In the genomic region with DNA sequence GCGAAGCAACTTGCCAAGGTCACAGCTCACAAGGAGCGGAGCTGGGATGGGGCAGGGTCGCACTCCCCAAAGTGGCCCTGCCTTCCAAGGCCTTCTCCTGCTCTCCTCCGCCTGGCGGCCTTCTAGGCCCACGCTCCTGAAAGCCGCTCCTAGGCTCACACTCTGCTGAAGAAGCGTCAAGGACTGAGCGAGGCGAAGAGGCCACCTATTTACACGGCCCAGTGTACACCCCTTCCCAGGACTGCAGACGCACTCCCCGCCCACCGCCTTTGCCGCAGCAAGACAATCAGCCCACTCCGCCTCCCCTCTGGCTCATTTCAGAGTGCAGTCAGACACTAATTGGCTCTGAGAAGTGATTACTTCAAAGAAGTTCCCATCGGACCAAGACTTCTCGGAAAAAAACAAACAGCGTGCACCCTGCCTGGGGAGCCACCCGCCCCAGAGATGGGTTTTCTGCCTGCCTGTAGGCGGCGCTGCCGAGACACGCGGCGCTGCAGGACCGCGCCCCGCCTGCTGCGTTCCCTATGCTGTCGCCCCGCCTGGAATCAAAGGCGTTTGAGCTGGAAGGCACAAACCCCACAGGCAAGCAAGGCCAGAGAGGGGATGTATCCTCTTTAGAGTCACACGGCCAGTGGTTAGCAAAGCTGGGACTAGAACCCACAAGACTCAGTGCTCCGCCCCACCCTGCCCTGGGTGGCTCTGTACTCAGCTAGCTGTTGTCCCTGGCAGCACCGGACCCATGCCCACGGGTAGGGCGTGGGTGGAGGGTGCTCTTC, we compare ENCODE assay signal across 11 cellular contexts.
DNase-seq lines count a peak whose midpoint lies in the region; TF ChIP-seq lines count a peak whose summit lies in the region.
"Had no signal": no experiment of that assay in that cellular context is flagged by ENCODE, and none has a peak within 500 bp of the region (broad histone marks: within the 10 kb centered on the region; RNA-seq: fewer than 3 reads in every experiment).

No MANE protein-coding gene starts in this region.

- H3K9me3 ChIP-seq in A673 (ENCODE audit: low read depth, low read length, poor library complexity, severe bottlenecking), result no peaks in the 10 kb centered on the region

- TF ChIP-seq CTCF in A673 (conservative IDR thresholded peaks at IDR 0.05; ENCODE audit: low read depth, low read length) (peak; percentile 73), GM12875 (IDR thresholded peaks at IDR 0.05; ENCODE audit: borderline replicate concordance, insufficient read depth, low read depth, low read length) (peak; percentile 68), kidney epithelial cell (IDR thresholded peaks at IDR 0.05; ENCODE audit: insufficient read depth, low read length, poor library complexity, severe bottlenecking) (peak; percentile 62)

- POLR2A ChIA-PET in A673 (lab: Charles Lee; ENCODE audit: low non-redundant PET), result no interaction called here

- DNase-seq in A673 (ENCODE audit: low spot score) (peak; percentile 56), astrocyte of the hippocampus (ENCODE audit: low read depth, low spot score) (peak; percentile 69), kidney epithelial cell (ENCODE audit: low read depth) (no peak), KBM-7 (no peak), GDM1 (lab: John Stamatoyannopoulos, UW) (no peak), NCI-H524 treated with DMSO at 0.1 percent for 48 hours (lab: John Stamatoyannopoulos, UW) (no peak)
- no peak for DNase-seq in stimulated activated naive CD4-positive, alpha-beta T cell treated with Interleukin-2 at 50 U/mL for 16 hours (lab: John Stamatoyannopoulos, UW)
- DNase-seq: activated CD8-positive, alpha-beta memory T cell treated with anti-CD3 and anti-CD28 coated beads, Interleukin-2, amount 50 U/mL, for 4 hours; NCI-H1048 had no signal

- H3K27me3 ChIP-seq in A673 (replicated peaks; ENCODE audit: insufficient read depth, low read depth, low read length, poor library complexity) (peaks cover 28% of the 10 kb centered on the region), kidney epithelial cell (ENCODE audit: control insufficient read depth, insufficient read depth, low read length) (no peaks in the 10 kb centered on the region)

- intact Hi-C loops in A673 (cut with micrococcal nuclease; ENCODE audit: unreplicated experiment), result no loop called here

- H3K4me1 ChIP-seq in A673 (ENCODE audit: insufficient read depth, low read length, poor library complexity, severe bottlenecking), result no peaks in the 10 kb centered on the region

- H3K27ac ChIP-seq in A673 (ENCODE audit: low read depth, low read length, poor library complexity, severe bottlenecking), result no peak overlapping the region
- H3K27ac ChIP-seq: SK-N-MC had no signal

- CTCF ChIA-PET in A673 (lab: Charles Lee), result interaction anchor here (0.6 kb wide), 2 partner anchors 17 to 284 kb away, joined by 3 to 4 read pairs; no protein-coding TSS in a partner anchor

- BruUV-seq in A673 (replicated peaks; lab: Mats Ljungman, UMichigan), result no TSS peak

- H3K4me3 ChIP-seq in A673 (ENCODE audit: low read depth, low read length, poor library complexity, severe bottlenecking), result no peak overlapping the region
- no peak overlapping the region for H3K4me3 ChIP-seq in GM12875 (ENCODE audit: low read depth, low read length)
- no peak overlapping the region for H3K4me3 ChIP-seq in kidney epithelial cell (ENCODE audit: low read depth, low read length)
- H3K4me3 ChIP-seq: SK-N-MC had no signal

- H3K36me3 ChIP-seq in A673 (ENCODE audit: insufficient read depth, low read length, poor library complexity, severe bottlenecking), result no peaks in the 10 kb centered on the region
- no peaks in the 10 kb centered on the region for H3K36me3 ChIP-seq in kidney epithelial cell (ENCODE audit: control insufficient read depth, insufficient read depth, low read length)

- in situ Hi-C loops in KBM-7 (cut with MboI; ENCODE audit: low pct_unique_long_range_greater_than_20kb, low sequenced_read_pairs), result no loop called here

Comparison
In these comparisons a context has a peak if more than half of its experiments do, and no peak if none do; other contexts are left out.
1. DNase-seq: peak in A673 (single experiment) and astrocyte of the hippocampus (single experiment); none in kidney epithelial cell (single experiment), KBM-7 (single experiment), GDM1 (single experiment), stimulated activated naive CD4-positive, alpha-beta T cell treated with Interleukin-2 at 50 U/mL for 16 hours (single experiment) and NCI-H524 treated with DMSO at 0.1 percent for 48 hours (single experiment).
2. Peak in every context shown above with its lines, with median percentiles within 50 percentile points of each other: CTCF ChIP-seq.